8 cellular contexts compared by ENCODE assay signal in the genomic region with DNA sequence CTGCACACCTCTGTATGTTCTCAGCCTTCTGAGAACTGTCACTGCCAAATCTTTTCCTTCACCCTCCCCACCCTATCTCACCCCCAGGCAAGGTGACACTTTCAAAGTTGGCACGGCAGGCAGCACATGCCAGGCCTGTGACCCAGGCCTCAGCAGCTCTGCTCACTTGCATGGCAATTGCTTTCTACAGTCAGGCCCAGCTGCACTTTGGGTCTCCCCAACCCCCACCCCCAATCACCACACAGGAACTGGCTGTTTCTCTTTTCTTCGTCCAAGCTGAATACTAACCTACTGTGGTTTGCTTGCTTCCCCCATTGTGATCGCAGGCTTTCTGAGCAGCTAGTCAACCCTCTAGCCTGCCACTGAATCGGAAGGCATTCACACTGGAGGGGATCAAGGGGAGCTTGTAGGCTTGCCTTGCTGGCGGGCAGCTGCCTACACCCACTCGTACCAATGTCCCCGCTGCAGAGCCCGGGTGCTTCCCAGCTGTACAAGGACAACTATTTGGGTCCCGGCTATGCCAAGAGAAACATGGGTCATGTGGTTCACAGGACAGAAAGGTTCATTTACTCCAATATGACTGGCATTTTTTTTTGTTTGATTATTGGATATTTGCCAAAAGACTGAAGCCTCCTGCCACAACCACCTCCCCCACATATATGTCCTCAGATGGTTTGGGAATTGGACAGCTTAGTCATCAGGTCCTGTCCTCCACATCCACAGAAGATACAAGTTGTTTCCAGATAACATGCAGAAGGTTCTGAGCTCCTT. TPM values are rescaled to one million over a fixed set of nuclear protein-coding genes. Genes with fewer than 3 reads are reported as not detected.
DNase-seq lines count a peak whose midpoint lies in the region; ATAC-seq lines count a peak whose summit lies in the region.

No MANE protein-coding gene starts in this region.

- no peaks in the 10 kb centered on the region for H3K36me3 Mint-ChIP-seq in activated naive CD8-positive, alpha-beta T cell treated with anti-CD3 and anti-CD28 coated beads, Interleukin-2, amount 10 ng/mL, durations not matched to agents 7 days and 5 days
- no peaks in the 10 kb centered on the region for H3K36me3 Mint-ChIP-seq in naive thymus-derived CD8-positive, alpha-beta T cell

- H3K4me3 Mint-ChIP-seq in activated naive CD8-positive, alpha-beta T cell treated with anti-CD3 and anti-CD28 coated beads, Interleukin-2, amount 10 ng/mL, durations not matched to agents 7 days and 5 days: peak overlapping the region; percentile 65
- peak overlapping the region; percentile 22 to 75 (median 58) for H3K4me3 Mint-ChIP-seq in naive thymus-derived CD8-positive, alpha-beta T cell

- DNase-seq in Right ventricle myocardium inferior (ENCODE audit: missing footprints) (no peak), cardiac septum (ENCODE audit: low spot score) (no peak), NCI-H69 (lab: John Stamatoyannopoulos, UW) (no peak), inferior parietal cortex (ENCODE audit: extremely low spot score) (no peak)
- DNase-seq in activated naive CD8-positive, alpha-beta T cell treated with anti-CD3 and anti-CD28 coated beads, Interleukin-2, amount 10 ng/mL, durations not matched to agents 7 days and 5 days: peak; percentile 39
- DNase-seq in naive thymus-derived CD8-positive, alpha-beta T cell: peak in 8 of 10 donors; percentile 1 to 60 (median 20)

- POLR2A ChIA-PET in activated naive CD8-positive, alpha-beta T cell treated with anti-CD3 and anti-CD28 coated beads, Interleukin-2, amount 10 ng/mL, durations not matched to agents 7 days and 5 days (lab: Charles Lee): interaction anchor here (0.9 to 1.6 kb wide), 2 partner anchors 41 to 42 kb away, joined by 3 to 12 read pairs; a partner anchor contains a TSS
- POLR2A ChIA-PET in naive thymus-derived CD8-positive, alpha-beta T cell (lab: Charles Lee): interaction anchor here (0.6 to 1.8 kb wide), 4 partner anchors 28 to 63 kb away, joined by 3 to 7 read pairs (median 4); a partner anchor contains a TSS

- ATAC-seq in Right ventricle myocardium inferior: peak; percentile 88
- peak; percentile 77 for ATAC-seq in HG03095 (IDR thresholded peaks at IDR 0.05; ENCODE audit: unreplicated experiment)
- peak; percentile 80 for ATAC-seq in activated naive CD8-positive, alpha-beta T cell treated with anti-CD3 and anti-CD28 coated beads, Interleukin-2, amount 10 ng/mL, durations not matched to agents 7 days and 5 days (ENCODE audit: low read depth)
- ATAC-seq in naive thymus-derived CD8-positive, alpha-beta T cell: peak; percentile 73 to 74
- ATAC-seq in HG02571 (IDR thresholded peaks at IDR 0.05; ENCODE audit: unreplicated experiment): no peak

- H3K27me3 Mint-ChIP-seq in activated naive CD8-positive, alpha-beta T cell treated with anti-CD3 and anti-CD28 coated beads, Interleukin-2, amount 10 ng/mL, durations not matched to agents 7 days and 5 days: no peaks in the 10 kb centered on the region
- H3K27me3 Mint-ChIP-seq in naive thymus-derived CD8-positive, alpha-beta T cell: no peaks in the 10 kb centered on the region

- peak overlapping the region; percentile 89 for H3K27ac Mint-ChIP-seq in activated naive CD8-positive, alpha-beta T cell treated with anti-CD3 and anti-CD28 coated beads, Interleukin-2, amount 10 ng/mL, durations not matched to agents 7 days and 5 days
- peak overlapping the region; percentile 80 to 94 (median 88) for H3K27ac Mint-ChIP-seq in naive thymus-derived CD8-positive, alpha-beta T cell

- no peaks in the 10 kb centered on the region for H3K9me3 Mint-ChIP-seq in activated naive CD8-positive, alpha-beta T cell treated with anti-CD3 and anti-CD28 coated beads, Interleukin-2, amount 10 ng/mL, durations not matched to agents 7 days and 5 days
- H3K9me3 Mint-ChIP-seq in naive thymus-derived CD8-positive, alpha-beta T cell: no peaks in the 10 kb centered on the region

- peaks cover 15% of the 10 kb centered on the region for H3K4me1 Mint-ChIP-seq in activated naive CD8-positive, alpha-beta T cell treated with anti-CD3 and anti-CD28 coated beads, Interleukin-2, amount 10 ng/mL, durations not matched to agents 7 days and 5 days
- peaks cover 8 to 37% (median 24%) of the 10 kb centered on the region in 4 donors for H3K4me1 Mint-ChIP-seq in naive thymus-derived CD8-positive, alpha-beta T cell

- intact Hi-C loops in Right ventricle myocardium inferior (cut with DNase I) (loop anchor here (5.0 kb wide), 1 partner anchor 40 kb away; a partner anchor contains a TSS), cardiac septum (cut with DNase I) (no loop called here)

RNA-seq across cellular contexts. Expression of a gene that starts 28.1 kb away (rescaled TPM):
- total RNA-seq in Right ventricle myocardium inferior: 2.2 TPM
- 2.1 TPM for total RNA-seq in cardiac septum
- 1 to 10 TPM; 7.2 to 7.3 TPM for total RNA-seq in activated naive CD8-positive, alpha-beta T cell treated with anti-CD3 and anti-CD28 coated beads, Interleukin-2, amount 10 ng/mL, durations not matched to agents 7 days and 5 days
- total RNA-seq in naive thymus-derived CD8-positive, alpha-beta T cell: 1 to 10 TPM; 2.9 to 3.3 TPM
- polyA plus RNA-seq in naive thymus-derived CD8-positive, alpha-beta T cell: 1 to 10 TPM; 2.3 to 4.8 (median 2.4) TPM

RNA-seq across cellular contexts. Expression of a gene that starts 41.0 kb away (rescaled TPM):
- total RNA-seq in Right ventricle myocardium inferior (168 TPM), cardiac septum (251 TPM)
- 100 to 1,000 TPM; 321 to 325 TPM for total RNA-seq in activated naive CD8-positive, alpha-beta T cell treated with anti-CD3 and anti-CD28 coated beads, Interleukin-2, amount 10 ng/mL, durations not matched to agents 7 days and 5 days
- 100 to 1,000 TPM; 104 to 106 TPM for total RNA-seq in naive thymus-derived CD8-positive, alpha-beta T cell
- polyA plus RNA-seq in naive thymus-derived CD8-positive, alpha-beta T cell: 100 to 1,000 TPM; 258 to 271 (median 271) TPM

Comparison
In these comparisons a context has a peak if more than half of its experiments do, and no peak if none do; other contexts are left out.
1. DNase-seq: peak in activated naive CD8-positive, alpha-beta T cell treated with anti-CD3 and anti-CD28 coated beads, Interleukin-2, amount 10 ng/mL, durations not matched to agents 7 days and 5 days (single experiment) and naive thymus-derived CD8-positive, alpha-beta T cell (8 of 10); none in Right ventricle myocardium inferior (single experiment), cardiac septum (single experiment), NCI-H69 (single experiment) and inferior parietal cortex (single experiment).